25 cellular contexts compared by ENCODE assay signal in the genomic region with DNA sequence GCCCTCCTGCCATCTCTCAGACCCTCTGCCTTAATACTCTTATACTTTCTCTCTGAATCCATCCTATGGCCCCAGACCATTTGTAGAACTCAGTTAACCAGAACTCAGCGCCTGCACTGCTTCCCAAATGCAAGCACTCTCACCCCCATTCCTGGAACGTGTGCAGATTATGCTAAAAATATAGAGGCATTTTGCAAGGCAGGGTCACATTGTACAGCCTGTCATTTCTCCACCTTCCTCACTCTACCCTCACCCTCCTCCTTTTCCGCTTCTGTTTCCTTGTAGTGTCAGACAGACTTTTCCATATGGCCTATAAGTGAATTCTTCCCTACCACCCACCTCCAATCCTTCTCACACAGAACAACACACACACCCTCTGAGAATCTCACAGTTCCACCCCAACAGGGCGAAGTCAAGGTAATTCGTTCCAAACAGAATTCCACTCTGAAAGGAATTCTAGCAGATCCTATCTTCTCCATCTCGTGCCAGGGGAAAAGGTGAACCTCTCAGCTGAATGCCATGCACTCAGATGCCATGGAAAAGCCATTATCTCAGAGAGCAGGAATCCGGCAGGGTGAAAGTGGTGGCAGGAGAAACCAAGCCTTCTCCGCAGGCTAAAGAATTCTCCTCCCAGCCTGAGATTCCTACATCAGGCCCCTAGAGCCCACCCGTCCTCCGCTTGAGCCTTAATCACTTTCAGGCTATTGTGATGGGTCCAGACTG. TPM values are rescaled to one million over a fixed set of nuclear protein-coding genes. Genes with fewer than 3 reads are reported as not detected.
"Had no signal": no experiment of that assay in that cellular context is flagged by ENCODE, and none has a peak within 500 bp of the region (broad histone marks: within the 10 kb centered on the region; RNA-seq: fewer than 3 reads in every experiment).

No MANE protein-coding gene starts in this region.

- ATAC-seq: activated CD8-positive, alpha-beta T cell treated with anti-CD3 and anti-CD28 coated beads for 36 hours; activated T-helper 17 cell treated with anti-CD3 and anti-CD28 coated beads, Interleukin-2, amount 50 U/mL, for 72 hours; gastroesophageal sphincter; left lobe of liver; mucosa of descending colon had no signal

- H3K27me3 ChIP-seq: breast epithelium, esophagus muscularis mucosa, gastroesophageal sphincter, thyroid gland, uterus had no signal

- H3K36me3 ChIP-seq: breast epithelium, esophagus muscularis mucosa, gastroesophageal sphincter, prostate gland, thyroid gland, uterus had no signal

- DNase-seq: activated CD4-positive, alpha-beta T cell treated with anti-CD3 and anti-CD28 coated beads, Interleukin-2, amount 10 ng/mL, durations not matched to agents 24 days and 14 days; activated CD8-positive, alpha-beta T cell treated with anti-CD3 and anti-CD28 coated beads for 36 hours; activated naive CD4-positive, alpha-beta T cell; activated T-cell treated with anti-CD3 and anti-CD28 coated beads, Interleukin-2, amount 50 U/mL, for 1 hour; dermis blood vessel endothelial cell; effector memory CD4-positive, alpha-beta T cell; hippocampal formation; mucosa of descending colon; naive B cell; spleen; stimulated activated CD8-positive, alpha-beta memory T cell treated with anti-CD3 and anti-CD28 coated beads, Interleukin-4, amount 100 ng/mL, for 48 hours; stimulated activated naive CD4-positive, alpha-beta T cell; T-helper 1 cell; T-helper 9 cell; thyroid gland; uterus had no signal

- H3K4me3 ChIP-seq: breast epithelium, esophagus muscularis mucosa, gastroesophageal sphincter, mucosa of descending colon, prostate gland, spleen, thyroid gland, uterus had no signal

- H3K4me1 ChIP-seq: breast epithelium, prostate gland, spleen, uterus had no signal

- H3K9me3 ChIP-seq: breast epithelium, esophagus muscularis mucosa, gastroesophageal sphincter, mucosa of descending colon, prostate gland, spleen, thyroid gland, uterus had no signal

- H3K27ac ChIP-seq: esophagus muscularis mucosa, gastroesophageal sphincter, prostate gland, spleen, thyroid gland, uterus had no signal

RNA-seq across cellular contexts. Expression of a gene that starts 25.3 kb away (rescaled TPM):
- total RNA-seq: activated CD4-positive, alpha-beta T cell treated with anti-CD3 and anti-CD28 coated beads, Interleukin-2, amount 10 ng/mL, durations not matched to agents 24 days and 14 days; activated CD8-positive, alpha-beta T cell treated with anti-CD3 and anti-CD28 coated beads for 36 hours; activated T-helper 17 cell treated with anti-CD3 and anti-CD28 coated beads, Interleukin-2, amount 50 U/mL, for 72 hours; endothelial cell of umbilical vein; neural crest cell; osteoblast had no signal
- polyA plus RNA-seq: endothelial cell of umbilical vein had no signal
